In the genomic region with DNA sequence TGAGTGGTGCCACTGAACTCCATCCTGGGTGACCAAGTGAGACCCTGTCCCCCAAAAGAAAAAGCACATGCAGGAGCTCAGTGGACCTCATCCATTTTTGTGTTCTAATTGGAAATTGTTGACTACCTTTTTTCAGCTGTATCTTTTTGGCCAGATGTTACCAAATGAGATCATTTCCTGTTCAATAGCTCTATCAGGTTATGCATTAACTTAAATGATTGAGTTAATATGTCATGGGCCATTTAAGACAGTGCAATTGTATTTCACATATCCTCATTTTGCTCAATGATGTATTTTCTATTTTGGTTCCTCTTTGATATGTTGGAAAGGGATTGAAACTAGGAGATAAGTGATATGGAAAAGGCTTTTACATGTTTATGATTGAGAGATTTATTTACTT, we compare ENCODE assay signal across 22 cellular contexts. TPM values are rescaled to one million over a fixed set of nuclear protein-coding genes. Genes with fewer than 3 reads are reported as not detected.
DNase-seq lines count a peak whose midpoint lies in the region; ATAC-seq and TF ChIP-seq lines count a peak whose summit lies in the region.
"Had no signal": no experiment of that assay in that cellular context is flagged by ENCODE, and none has a peak within 500 bp of the region (broad histone marks: within the 10 kb centered on the region; RNA-seq: fewer than 3 reads in every experiment).

No MANE protein-coding gene starts in this region.

- H3K4me3 Mint-ChIP-seq in stimulated activated naive B cell treated with anti-CD40 and anti-IgM and Interleukin-4, amounts not matched to agents 10 μg/mL and 1 μg/mL and 100 μg/mL, for 72 hours = no peak overlapping the region
- H3K4me3 Mint-ChIP-seq: activated CD8-positive, alpha-beta T cell treated with anti-CD3 and anti-CD28 coated beads, Interleukin-2, amount 10 ng/mL, durations not matched to agents 7 days and 5 days; mesothelial cell of epicardium had no signal

- no peaks in the 10 kb centered on the region for H3K79me2 ChIP-seq in hepatocyte

- no peaks in the 10 kb centered on the region for H3K9me2 ChIP-seq in hepatocyte (replicated peaks; ENCODE audit: insufficient read depth)

- H3K4me3 ChIP-seq in right atrium auricular region = no peak overlapping the region
- no peak overlapping the region for H3K4me3 ChIP-seq in hepatocyte
- H3K4me3 ChIP-seq: coronary artery, HAP-1, upper lobe of right lung had no signal

- H3K36me3 ChIP-seq in right atrium auricular region (no peaks in the 10 kb centered on the region), hepatocyte (replicated peaks; ENCODE audit: insufficient read depth, low read depth) (no peaks in the 10 kb centered on the region)
- H3K36me3 ChIP-seq: HAP-1, upper lobe of right lung had no signal

- H4K20me1 ChIP-seq in hepatocyte (ENCODE audit: insufficient read depth, poor library complexity, severe bottlenecking) = no peaks in the 10 kb centered on the region

- peak overlapping the region; percentile 59 for H3K27ac Mint-ChIP-seq in stimulated activated naive B cell treated with anti-CD40 and anti-IgM and Interleukin-4, amounts not matched to agents 10 μg/mL and 1 μg/mL and 100 μg/mL, for 72 hours
- H3K27ac Mint-ChIP-seq: activated CD8-positive, alpha-beta T cell treated with anti-CD3 and anti-CD28 coated beads, Interleukin-2, amount 10 ng/mL, durations not matched to agents 7 days and 5 days; mesothelial cell of epicardium had no signal

- no peak overlapping the region for H3K4me2 ChIP-seq in hepatocyte

- no peak for DNase-seq in stimulated activated naive B cell treated with anti-CD40 and anti-IgM and Interleukin-4, amounts not matched to agents 10 μg/mL and 1 μg/mL and 100 μg/mL, for 72 hours
- DNase-seq in right atrium auricular region (ENCODE audit: low spot score) (no peak), hepatocyte (ENCODE audit: low spot score) (no peak), GDM1 (lab: John Stamatoyannopoulos, UW) (no peak)
- DNase-seq: activated CD8-positive, alpha-beta T cell treated with anti-CD3 and anti-CD28 coated beads, Interleukin-2, amount 10 ng/mL, durations not matched to agents 7 days and 5 days; activated effector memory CD4-positive, alpha-beta T cell treated with Interleukin-2 at 50 U/mL for 16 hours; DMS153; IMR-90; islet precursor cell; NCI-H69; upper lobe of right lung had no signal

- no peaks in the 10 kb centered on the region for H3K27me3 Mint-ChIP-seq in stimulated activated naive B cell treated with anti-CD40 and anti-IgM and Interleukin-4, amounts not matched to agents 10 μg/mL and 1 μg/mL and 100 μg/mL, for 72 hours

- H3K27me3 ChIP-seq in right atrium auricular region (no peaks in the 10 kb centered on the region), hepatocyte (no peaks in the 10 kb centered on the region)
- H3K27me3 ChIP-seq: upper lobe of right lung had no signal

- no peak overlapping the region for H3K27ac ChIP-seq in right atrium auricular region
- H3K27ac ChIP-seq in hepatocyte = no peak overlapping the region
- H3K27ac ChIP-seq: coronary artery, epithelial cell of prostate, upper lobe of right lung had no signal

- ATAC-seq in GM18870 (IDR thresholded peaks at IDR 0.05; ENCODE audit: unreplicated experiment) = peak; percentile 59
- peak; percentile 75 for ATAC-seq in GM21619 (IDR thresholded peaks at IDR 0.05; ENCODE audit: unreplicated experiment)
- ATAC-seq in HG03175 (IDR thresholded peaks at IDR 0.05; ENCODE audit: unreplicated experiment) = peak; percentile 81
- ATAC-seq in stimulated activated naive B cell treated with anti-CD40 and anti-IgM and Interleukin-4, amounts not matched to agents 10 μg/mL and 1 μg/mL and 100 μg/mL, for 72 hours (replicated peaks) = peak; percentile 81 to 83
- ATAC-seq: activated CD8-positive, alpha-beta T cell treated with anti-CD3 and anti-CD28 coated beads, Interleukin-2, amount 10 ng/mL, durations not matched to agents 7 days and 5 days; Panc1; SK-N-SH treated with all-trans-retinoic acid at 6 μM for 48 hours; upper lobe of right lung had no signal

- peaks cover 0 to 19% of the 10 kb centered on the region in 2 donors for H3K9me3 ChIP-seq in right atrium auricular region
- no peaks in the 10 kb centered on the region for H3K9me3 ChIP-seq in hepatocyte (ENCODE audit: low read depth)

- peaks cover 1 to 5% of the 10 kb centered on the region in 2 donors for H3K9me3 Mint-ChIP-seq in stimulated activated naive B cell treated with anti-CD40 and anti-IgM and Interleukin-4, amounts not matched to agents 10 μg/mL and 1 μg/mL and 100 μg/mL, for 72 hours

- TF ChIP-seq CTCF in right atrium auricular region (IDR thresholded peaks at IDR 0.05) (no peak), hepatocyte (IDR thresholded peaks at IDR 0.05; ENCODE audit: poor library complexity) (no peak)

- no peaks in the 10 kb centered on the region for H3K4me1 ChIP-seq in right atrium auricular region
- H3K4me1 ChIP-seq in hepatocyte (ENCODE audit: insufficient read depth) = no peaks in the 10 kb centered on the region
- H3K4me1 ChIP-seq: upper lobe of right lung had no signal

- no peak overlapping the region for H2AFZ ChIP-seq in hepatocyte

- H3K36me3 Mint-ChIP-seq in stimulated activated naive B cell treated with anti-CD40 and anti-IgM and Interleukin-4, amounts not matched to agents 10 μg/mL and 1 μg/mL and 100 μg/mL, for 72 hours = peaks cover 5 to 11% of the 10 kb centered on the region in 2 donors

- peaks cover 15 to 48% of the 10 kb centered on the region in 2 donors for H3K4me1 Mint-ChIP-seq in stimulated activated naive B cell treated with anti-CD40 and anti-IgM and Interleukin-4, amounts not matched to agents 10 μg/mL and 1 μg/mL and 100 μg/mL, for 72 hours
- H3K4me1 Mint-ChIP-seq: mesothelial cell of epicardium had no signal

RNA-seq across cellular contexts. Expression of gene RHOH, which starts 26.2 kb away (rescaled TPM):
- total RNA-seq in right atrium auricular region = 1 to 10 TPM in 1 of 2 donors, under 1 TPM in 1; 0.47 to 1.2 TPM
- total RNA-seq in hepatocyte = 0.36 TPM in 1 of 2 replicates, not detected in the other
- polyA plus RNA-seq in hepatocyte = not detected in 2 replicates
- total RNA-seq: astrocyte, IMR-90 had no signal
- polyA plus RNA-seq: BJ, IMR-90 had no signal
